In the genomic region with DNA sequence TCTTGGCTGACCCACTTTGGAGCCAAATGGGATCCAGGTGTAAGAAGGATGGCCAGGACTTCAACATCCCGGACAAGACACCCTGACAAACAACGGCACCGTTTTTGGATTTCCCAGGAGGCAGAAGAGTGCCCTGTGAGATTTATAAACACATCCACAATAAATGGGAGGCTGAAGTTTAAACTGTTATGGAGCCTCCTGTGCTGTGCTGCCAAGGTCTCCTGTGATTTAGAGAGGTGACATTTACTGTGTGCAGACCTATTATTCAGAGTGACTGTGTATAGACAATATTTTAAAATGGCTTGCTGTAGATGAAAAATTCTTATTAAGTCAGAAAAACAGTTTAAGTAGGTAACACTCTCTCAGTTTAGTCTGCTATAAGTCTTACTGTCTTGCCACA, we compare ENCODE assay signal across 34 cellular contexts.
DNase-seq lines count a peak whose midpoint lies in the region; ATAC-seq and TF ChIP-seq lines count a peak whose summit lies in the region.
"Had no signal": no experiment of that assay in that cellular context is flagged by ENCODE, and none has a peak within 500 bp of the region (broad histone marks: within the 10 kb centered on the region; RNA-seq: fewer than 3 reads in every experiment).

No MANE protein-coding gene starts in this region.

- H3K9me3 ChIP-seq in muscle layer of colon (ENCODE audit: low read length) (no peaks in the 10 kb centered on the region), sigmoid colon (no peaks in the 10 kb centered on the region), transverse colon (no peaks in the 10 kb centered on the region), Karpas-422 (ENCODE audit: low read length) (no peaks in the 10 kb centered on the region)
- no peaks in the 10 kb centered on the region for H3K9me3 ChIP-seq in CD8-positive, alpha-beta T cell (ENCODE audit: low read length)
- H3K9me3 ChIP-seq: A549; BE2C; BLaER1; BLaER1 treated with 17β-estradiol and CSF1 and Interleukin-3, amounts not matched to agents 10 nM and 100 nM; Caco-2 had no signal

- ATAC-seq in foreskin keratinocyte = no peak
- ATAC-seq in CD8-positive, alpha-beta T cell = no peak
- ATAC-seq: A549 had no signal

- POLR2A ChIA-PET in CD8-positive, alpha-beta T cell (lab: Charles Lee) = no interaction called here

- H3K79me2 ChIP-seq in Karpas-422 (ENCODE audit: low read length) = no peaks in the 10 kb centered on the region

- no peaks in the 10 kb centered on the region for H4K20me1 ChIP-seq in Karpas-422 (ENCODE audit: insufficient read depth, low read depth, low read length)
- H4K20me1 ChIP-seq: BLaER1; BLaER1 treated with 17β-estradiol and CSF1 and Interleukin-3, amounts not matched to agents 10 nM and 100 nM had no signal

- H3K36me3 ChIP-seq in muscle layer of colon (ENCODE audit: insufficient read depth, low read length) = no peaks in the 10 kb centered on the region
- no peaks in the 10 kb centered on the region for H3K36me3 ChIP-seq in rectal smooth muscle tissue (ENCODE audit: control insufficient read depth, insufficient read depth, low read length)
- no peaks in the 10 kb centered on the region for H3K36me3 ChIP-seq in sigmoid colon
- H3K36me3 ChIP-seq in transverse colon = no peaks in the 10 kb centered on the region
- H3K36me3 ChIP-seq in CD8-positive, alpha-beta T cell (ENCODE audit: insufficient read depth, low read length) = no peaks in the 10 kb centered on the region
- H3K36me3 ChIP-seq in Karpas-422 (ENCODE audit: insufficient read depth, low read length) = no peaks in the 10 kb centered on the region
- H3K36me3 ChIP-seq: BE2C; BLaER1; BLaER1 treated with 17β-estradiol and CSF1 and Interleukin-3, amounts not matched to agents 10 nM and 100 nM had no signal

- H2AFZ ChIP-seq in Karpas-422 (ENCODE audit: low read length) = no peak overlapping the region

- no peaks in the 10 kb centered on the region for H3K4me1 Mint-ChIP-seq in CD8-positive, alpha-beta T cell (ENCODE audit: low read depth)
- H3K4me1 Mint-ChIP-seq: B cell; CD14-positive monocyte; CD4-positive, alpha-beta memory T cell; CD4-positive, CD25-positive, alpha-beta regulatory T cell; CD8-positive, alpha-beta memory T cell had no signal

- H3K9me2 ChIP-seq in Karpas-422 (replicated peaks; ENCODE audit: insufficient read depth, low read length) = no peaks in the 10 kb centered on the region

- in situ Hi-C loops in transverse colon (cut with MboI; ENCODE audit: low pct_ligation_motif_present in 1 of 4, low pct_unique_long_range_greater_than_20kb in 1 of 4, low sequenced_read_pairs in 3 of 4) = no loop called here

- H3K4me1 ChIP-seq in muscle layer of colon (ENCODE audit: insufficient read depth, low read length) (peaks cover 23% of the 10 kb centered on the region), rectal smooth muscle tissue (ENCODE audit: control insufficient read depth, insufficient read depth, low read length) (peaks cover 11% of the 10 kb centered on the region), sigmoid colon (peaks cover 0 to 34% (median 18%) of the 10 kb centered on the region in 4 donors), transverse colon (no peaks in the 10 kb centered on the region), foreskin keratinocyte (no peaks in the 10 kb centered on the region), Karpas-422 (ENCODE audit: low read length) (no peaks in the 10 kb centered on the region)
- no peaks in the 10 kb centered on the region for H3K4me1 ChIP-seq in CD8-positive, alpha-beta T cell (ENCODE audit: insufficient read depth, low read length)
- H3K4me1 ChIP-seq: A549; BE2C; BLaER1; BLaER1 treated with 17β-estradiol and CSF1 and Interleukin-3, amounts not matched to agents 10 nM and 100 nM; Caco-2 had no signal

- intact Hi-C loops in sigmoid colon (cut with DNase I) = loop anchor here (5.0 to 10.0 kb wide), 2 partner anchors 98 to 561 kb away; a partner anchor contains a TSS
- intact Hi-C loops in transverse colon (cut with DNase I; ENCODE audit: low total_unique reads) = no loop called here
- intact Hi-C loops in CD8-positive, alpha-beta T cell (cut with DNase I, micrococcal nuclease) = no loop called here

- H3K36me3 Mint-ChIP-seq in CD8-positive, alpha-beta T cell = no peaks in the 10 kb centered on the region
- H3K36me3 Mint-ChIP-seq: CD14-positive monocyte; CD4-positive, alpha-beta memory T cell; CD4-positive, CD25-positive, alpha-beta regulatory T cell; CD8-positive, alpha-beta memory T cell had no signal

- TF ChIP-seq EP300 in sigmoid colon (IDR thresholded peaks at IDR 0.05) (peak in 3 of 4 donors; percentile 44 to 67 (median 62)), transverse colon (IDR thresholded peaks at IDR 0.05; ENCODE audit: low read depth) (no peak)

- peak overlapping the region; percentile 57 for H3K27ac ChIP-seq in muscle layer of colon (ENCODE audit: low read depth, low read length)
- peak overlapping the region; percentile 55 for H3K27ac ChIP-seq in rectal smooth muscle tissue (ENCODE audit: low read depth, low read length)
- H3K27ac ChIP-seq in sigmoid colon = peak overlapping the region in 3 of 4 donors; percentile 67 to 78 (median 77)
- H3K27ac ChIP-seq in transverse colon = peak overlapping the region; percentile 22 to 70 (median 50)
- no peak overlapping the region for H3K27ac ChIP-seq in foreskin keratinocyte
- no peak overlapping the region for H3K27ac ChIP-seq in CD8-positive, alpha-beta T cell (ENCODE audit: low read depth, low read length)
- no peak overlapping the region for H3K27ac ChIP-seq in Karpas-422 (ENCODE audit: low read length)
- H3K27ac ChIP-seq: 22Rv1; A549; BLaER1; BLaER1 treated with 17β-estradiol and CSF1 and Interleukin-3, amounts not matched to agents 10 nM and 100 nM; C4-2B had no signal

- no peak overlapping the region for H3K4me2 ChIP-seq in Karpas-422 (ENCODE audit: low read depth, low read length, poor library complexity, severe bottlenecking)
- H3K4me2 ChIP-seq: A549; BLaER1; BLaER1 treated with 17β-estradiol and CSF1 and Interleukin-3, amounts not matched to agents 10 nM and 100 nM had no signal

- DNase-seq in sigmoid colon (peak; percentile 78), transverse colon (no peak), foreskin keratinocyte (no peak), retina (no peak), Karpas-422 (no peak)
- no peak for DNase-seq in CD8-positive, alpha-beta T cell
- DNase-seq: 8988T; ACHN; AML-193; BE2C; C1 segment of cervical spinal cord; Caco-2; Calu3; CD4-positive, alpha-beta memory T cell; CD4-positive, alpha-beta T cell; CD4-positive, CD25-positive, alpha-beta regulatory T cell; CD8-positive, alpha-beta memory T cell; COR-L47; DMS 273 treated with DMSO at 0.1 percent for 48 hours; DMS153; DMS53; DMS79; DMS79 treated with DMSO at 0.1 percent for 48 hours; DND-41; EL had no signal

- H3K9ac ChIP-seq in muscle layer of colon (ENCODE audit: low read length) = no peak overlapping the region
- no peak overlapping the region for H3K9ac ChIP-seq in rectal smooth muscle tissue (ENCODE audit: low read length)
- H3K9ac ChIP-seq in Karpas-422 (ENCODE audit: low read length) = no peak overlapping the region
- H3K9ac ChIP-seq: BLaER1; BLaER1 treated with 17β-estradiol and CSF1 and Interleukin-3, amounts not matched to agents 10 nM and 100 nM had no signal

- no peak overlapping the region for H3K27ac Mint-ChIP-seq in CD8-positive, alpha-beta T cell
- H3K27ac Mint-ChIP-seq: B cell; CD14-positive monocyte; CD4-positive, alpha-beta memory T cell; CD4-positive, alpha-beta T cell; CD4-positive, CD25-positive, alpha-beta regulatory T cell; CD8-positive, alpha-beta memory T cell had no signal

- WGBS in sigmoid colon, 2 donors = 77 to 89% methylated on average over 3 of the region's 3 CpGs
- 73% methylated on average over 3 of the region's 3 CpGs; no CpG with 5 or more reads in 1 of the 2 donors for WGBS in transverse colon (ENCODE audit: low coverage in 1 of 2), 2 donors

- peaks cover 4% of the 10 kb centered on the region for H3K9me3 Mint-ChIP-seq in CD8-positive, alpha-beta T cell
- H3K9me3 Mint-ChIP-seq: CD4-positive, alpha-beta T cell; CD8-positive, alpha-beta memory T cell had no signal

- H3K4me3 ChIP-seq in muscle layer of colon (ENCODE audit: low read depth in 1 of 2, low read length in 2 of 2) (no peak overlapping the region), rectal smooth muscle tissue (ENCODE audit: low read length) (no peak overlapping the region), sigmoid colon (no peak overlapping the region), transverse colon (no peak overlapping the region), Karpas-422 (ENCODE audit: low read length) (no peak overlapping the region)
- H3K4me3 ChIP-seq in CD8-positive, alpha-beta T cell (ENCODE audit: low read depth, low read length) = no peak overlapping the region
- H3K4me3 ChIP-seq: A549; BLaER1; BLaER1 treated with 17β-estradiol and CSF1 and Interleukin-3, amounts not matched to agents 10 nM and 100 nM had no signal

- H3K27me3 ChIP-seq in muscle layer of colon (ENCODE audit: control insufficient read depth in 1 of 2, insufficient read depth in 2 of 2, low read length in 2 of 2) (no peaks in the 10 kb centered on the region), rectal smooth muscle tissue (ENCODE audit: control insufficient read depth, insufficient read depth, low read length) (no peaks in the 10 kb centered on the region), sigmoid colon (no peaks in the 10 kb centered on the region), transverse colon (no peaks in the 10 kb centered on the region), foreskin keratinocyte (no peaks in the 10 kb centered on the region), Karpas-422 (ENCODE audit: low read length) (no peaks in the 10 kb centered on the region)
- H3K27me3 ChIP-seq in CD8-positive, alpha-beta T cell (ENCODE audit: insufficient read depth, low read length) = no peaks in the 10 kb centered on the region
- H3K27me3 ChIP-seq: BE2C; BLaER1; BLaER1 treated with 17β-estradiol and CSF1 and Interleukin-3, amounts not matched to agents 10 nM and 100 nM had no signal

- TF ChIP-seq POLR2A in sigmoid colon (IDR thresholded peaks at IDR 0.05) (no peak), transverse colon (IDR thresholded peaks at IDR 0.05) (no peak)

- H3K4me3 Mint-ChIP-seq in CD8-positive, alpha-beta T cell = no peak overlapping the region
- H3K4me3 Mint-ChIP-seq: B cell; CD14-positive monocyte; CD4-positive, alpha-beta memory T cell; CD4-positive, alpha-beta T cell; CD4-positive, CD25-positive, alpha-beta regulatory T cell; CD8-positive, alpha-beta memory T cell had no signal

- CTCF ChIA-PET in CD8-positive, alpha-beta T cell (lab: Charles Lee) = no interaction called here

- no peaks in the 10 kb centered on the region for H3K27me3 Mint-ChIP-seq in CD8-positive, alpha-beta T cell (ENCODE audit: low read depth)
- H3K27me3 Mint-ChIP-seq: B cell; CD4-positive, alpha-beta memory T cell; CD4-positive, alpha-beta T cell; CD4-positive, CD25-positive, alpha-beta regulatory T cell; CD8-positive, alpha-beta memory T cell had no signal

- TF ChIP-seq CTCF in sigmoid colon (IDR thresholded peaks at IDR 0.05) (no peak), transverse colon (IDR thresholded peaks at IDR 0.05) (no peak), foreskin keratinocyte (conservative IDR thresholded peaks at IDR 0.05) (no peak)
- no peak for TF ChIP-seq CTCF in CD8-positive, alpha-beta T cell (IDR thresholded peaks at IDR 0.05)

Comparison
In these comparisons a context has a peak if more than half of its experiments do, and no peak if none do; other contexts are left out.
1. H3K27ac ChIP-seq: peak in muscle layer of colon (single experiment), rectal smooth muscle tissue (single experiment), sigmoid colon (3 of 4) and transverse colon (4 of 4); none in foreskin keratinocyte (single experiment), CD8-positive, alpha-beta T cell (single experiment) and Karpas-422 (single experiment).